16 cellular contexts compared by ENCODE assay signal in genomic region chr10:109743141-109744120, GRCh38.
"Had no signal": no experiment of that assay in that cellular context is flagged by ENCODE, and none has a peak within 500 bp of the region (broad histone marks: within the 10 kb centered on the region; RNA-seq: fewer than 3 reads in every experiment).

No MANE protein-coding gene starts in this region.

- H3K9me3 Mint-ChIP-seq: activated CD4-positive, alpha-beta memory T cell treated with anti-CD3 and anti-CD28 coated beads for 36 hours; activated T-helper 2 cell treated with anti-CD3 and anti-CD28 coated beads, Interferon-gamma antibody, Interleukin-2, Interleukin-4, amounts not matched to agents 10 μg/mL and 5 μg/mL and 100 μg/mL, durations not matched to agents 14 hours and 24 hours and 36 hours; type B pancreatic cell had no signal

- H3K4me1 ChIP-seq: parathyroid adenoma had no signal

- H3K9ac ChIP-seq: parathyroid adenoma had no signal

- H3K36me3 ChIP-seq: WERI-Rb-1 had no signal

- H3K36me3 Mint-ChIP-seq: activated CD4-positive, alpha-beta memory T cell treated with anti-CD3 and anti-CD28 coated beads for 36 hours; activated CD8-positive, alpha-beta memory T cell treated with anti-CD3 and anti-CD28 coated beads, Interleukin-2, amount 10 ng/mL, durations not matched to agents 7 days and 5 days; type B pancreatic cell had no signal

- H3K27me3 ChIP-seq: dorsolateral prefrontal cortex had no signal

- DNase-seq: activated CD4-positive, alpha-beta memory T cell treated with anti-CD3 and anti-CD28 coated beads for 36 hours; activated CD4-positive, alpha-beta T cell treated with anti-CD3 and anti-CD28 coated beads for 36 hours; activated CD8-positive, alpha-beta memory T cell treated with anti-CD3 and anti-CD28 coated beads, Interleukin-2, amount 10 ng/mL, durations not matched to agents 7 days and 5 days; activated naive CD4-positive, alpha-beta T cell treated with anti-CD3 and anti-CD28 coated beads, Interleukin-2, amount 50 U/mL, for 16 hours; activated T-cell treated with anti-CD3 and anti-CD28 coated beads, Interleukin-2, amount 50 U/mL, for 1 hour; amniotic stem cell; dorsolateral prefrontal cortex; erythroblast; left colon; stimulated activated CD4-positive, alpha-beta T cell treated with anti-CD3 and anti-CD28 coated beads, Interleukin-4, amount 100 ng/mL, for 24 hours; stimulated activated naive CD8-positive, alpha-beta T cell treated with anti-CD3 and anti-CD28 coated beads, Interleukin-15, Interleukin-2, amounts not matched to agents 100 U/mL and 50 U/mL, for 24 hours; T-helper 17 cell; WERI-Rb-1 had no signal

- H3K4me1 Mint-ChIP-seq: activated CD4-positive, alpha-beta T cell treated with anti-CD3 and anti-CD28 coated beads for 36 hours; activated CD8-positive, alpha-beta memory T cell treated with anti-CD3 and anti-CD28 coated beads, Interleukin-2, amount 10 ng/mL, durations not matched to agents 7 days and 5 days; T-helper 17 cell had no signal

- H3K4me3 Mint-ChIP-seq: activated CD4-positive, alpha-beta memory T cell treated with anti-CD3 and anti-CD28 coated beads for 36 hours; activated CD4-positive, alpha-beta T cell treated with anti-CD3 and anti-CD28 coated beads for 36 hours; activated CD8-positive, alpha-beta memory T cell treated with anti-CD3 and anti-CD28 coated beads, Interleukin-2, amount 10 ng/mL, durations not matched to agents 7 days and 5 days; T-helper 17 cell; type B pancreatic cell had no signal

- H3K4me3 ChIP-seq: dorsolateral prefrontal cortex had no signal

- H2AFZ ChIP-seq: parathyroid adenoma had no signal

- H3K27me3 Mint-ChIP-seq: activated CD4-positive, alpha-beta memory T cell treated with anti-CD3 and anti-CD28 coated beads for 36 hours; activated CD8-positive, alpha-beta memory T cell treated with anti-CD3 and anti-CD28 coated beads, Interleukin-2, amount 10 ng/mL, durations not matched to agents 7 days and 5 days had no signal

- H3K27ac ChIP-seq: dorsolateral prefrontal cortex, parathyroid adenoma, WERI-Rb-1 had no signal

- ATAC-seq: activated CD4-positive, alpha-beta T cell treated with anti-CD3 and anti-CD28 coated beads for 36 hours; activated CD8-positive, alpha-beta memory T cell treated with anti-CD3 and anti-CD28 coated beads, Interleukin-2, amount 10 ng/mL, durations not matched to agents 7 days and 5 days; left colon; stimulated activated naive CD8-positive, alpha-beta T cell treated with anti-CD3 and anti-CD28 coated beads, Interleukin-15, Interleukin-2, amounts not matched to agents 100 U/mL and 50 U/mL, for 24 hours; T-helper 17 cell had no signal

- H3K79me2 ChIP-seq: parathyroid adenoma had no signal

- H3K27ac Mint-ChIP-seq: activated CD4-positive, alpha-beta memory T cell treated with anti-CD3 and anti-CD28 coated beads for 36 hours; activated CD4-positive, alpha-beta T cell treated with anti-CD3 and anti-CD28 coated beads for 36 hours; activated CD8-positive, alpha-beta memory T cell treated with anti-CD3 and anti-CD28 coated beads, Interleukin-2, amount 10 ng/mL, durations not matched to agents 7 days and 5 days; activated T-helper 2 cell treated with anti-CD3 and anti-CD28 coated beads, Interferon-gamma antibody, Interleukin-2, Interleukin-4, amounts not matched to agents 10 μg/mL and 5 μg/mL and 100 μg/mL, durations not matched to agents 14 hours and 24 hours and 36 hours; T-helper 17 cell; type B pancreatic cell had no signal
